In the genomic region with DNA sequence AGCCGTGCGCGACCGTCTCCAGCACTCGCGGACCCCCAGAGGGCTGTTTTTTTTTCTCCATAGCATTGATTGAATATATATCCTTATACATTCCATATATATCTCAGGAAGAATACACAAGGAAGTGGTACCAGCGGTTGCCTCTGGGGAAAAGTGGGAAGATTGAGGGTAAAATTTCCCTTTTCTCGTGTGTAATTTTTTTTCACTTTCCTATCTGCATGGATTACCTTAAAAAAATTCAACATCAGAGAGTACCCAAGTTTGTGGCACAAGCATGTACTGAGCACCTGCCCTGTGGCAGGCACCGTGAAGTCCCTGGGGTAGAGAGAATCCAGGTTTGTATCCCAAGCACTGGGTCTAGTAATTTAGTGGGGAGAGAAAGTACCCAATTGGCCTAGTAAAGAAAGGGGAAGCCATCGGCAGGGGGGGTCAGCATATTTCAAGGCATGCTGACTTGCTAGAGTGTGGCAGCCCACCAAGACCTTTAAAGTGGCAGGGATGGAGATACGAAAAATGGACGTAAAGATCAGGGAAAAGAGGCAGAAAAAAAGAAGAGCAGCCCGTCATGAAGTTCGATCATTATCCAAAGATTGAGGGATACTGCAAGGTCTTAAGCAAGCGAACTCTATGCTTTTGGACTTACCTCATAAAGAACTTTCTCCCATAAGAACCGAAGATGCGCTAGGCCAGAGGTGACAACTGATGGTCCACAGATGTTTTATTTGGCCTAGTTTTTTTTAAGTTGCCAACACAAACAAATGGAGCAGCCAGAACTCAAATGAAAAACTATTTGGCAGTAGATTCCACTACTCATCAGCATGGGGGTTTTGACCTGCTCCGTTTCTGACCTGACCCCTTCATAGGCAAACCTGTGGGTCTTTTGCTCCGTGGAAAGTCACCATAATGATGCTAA, we compare ENCODE assay signal across 8 cellular contexts. TPM values are rescaled to one million over a fixed set of nuclear protein-coding genes. Genes with fewer than 3 reads are reported as not detected.
DNase-seq lines count a peak whose midpoint lies in the region; ATAC-seq and TF ChIP-seq lines count a peak whose summit lies in the region.

No MANE protein-coding gene starts in this region.

- H2AFZ ChIP-seq in hepatocyte, result peak overlapping the region; percentile 63

- CTCF ChIA-PET in activated CD4-positive, alpha-beta memory T cell treated with anti-CD3 and anti-CD28 coated beads for 36 hours (lab: Charles Lee), result interaction anchor here (1.0 to 1.7 kb wide), 3 partner anchors 30 to 37 kb away, joined by 3 to 7 read pairs (median 5); a partner anchor contains a TSS

- H3K27ac ChIP-seq in hepatocyte, result peak overlapping the region; percentile 93
- H3K27ac ChIP-seq in spleen, result peak overlapping the region; percentile 85 to 99 (median 94)

- H3K27ac Mint-ChIP-seq in activated CD4-positive, alpha-beta memory T cell treated with anti-CD3 and anti-CD28 coated beads for 36 hours, result peak overlapping the region; percentile 100

- H3K4me1 ChIP-seq in hepatocyte (ENCODE audit: insufficient read depth) (peaks cover 21% of the 10 kb centered on the region), spleen (peaks cover 12 to 39% (median 33%) of the 10 kb centered on the region in 6 donors)

- intact Hi-C loops in activated CD4-positive, alpha-beta memory T cell treated with anti-CD3 and anti-CD28 coated beads for 36 hours (cut with micrococcal nuclease), result no loop called here
- intact Hi-C loops in spleen (cut with DNase I; ENCODE audit: low total_unique reads), result no loop called here

- no peaks in the 10 kb centered on the region for H3K36me3 ChIP-seq in hepatocyte (replicated peaks; ENCODE audit: insufficient read depth, low read depth)
- peaks cover 0 to 15% (median 0%) of the 10 kb centered on the region in 6 donors for H3K36me3 ChIP-seq in spleen

- H3K27me3 Mint-ChIP-seq in activated CD4-positive, alpha-beta memory T cell treated with anti-CD3 and anti-CD28 coated beads for 36 hours, result peaks cover 2% of the 10 kb centered on the region

- no peaks in the 10 kb centered on the region for H3K9me2 ChIP-seq in hepatocyte (replicated peaks; ENCODE audit: insufficient read depth)

- H3K9me3 ChIP-seq in hepatocyte (ENCODE audit: low read depth), result no peaks in the 10 kb centered on the region
- H3K9me3 ChIP-seq in spleen, result no peaks in the 10 kb centered on the region

- H3K4me3 Mint-ChIP-seq in activated CD4-positive, alpha-beta memory T cell treated with anti-CD3 and anti-CD28 coated beads for 36 hours, result peak overlapping the region; percentile 98

- H3K4me1 Mint-ChIP-seq in activated CD4-positive, alpha-beta memory T cell treated with anti-CD3 and anti-CD28 coated beads for 36 hours (ENCODE audit: low read depth), result peaks cover 26% of the 10 kb centered on the region

- TF ChIP-seq CTCF in hepatocyte (IDR thresholded peaks at IDR 0.05; ENCODE audit: poor library complexity), result no peak
- no peak for TF ChIP-seq CTCF in spleen (IDR thresholded peaks at IDR 0.05 in 8 of 11, conservative IDR thresholded peaks at IDR 0.05 in 3 of 11)

- H3K79me2 ChIP-seq in hepatocyte, result peaks cover 30% of the 10 kb centered on the region

- no peak for TF ChIP-seq POLR2A in spleen (IDR thresholded peaks at IDR 0.05)

- POLR2A ChIA-PET in activated CD4-positive, alpha-beta memory T cell treated with anti-CD3 and anti-CD28 coated beads for 36 hours (lab: Charles Lee), result interaction anchor here (2.3 to 3.7 kb wide), 4 partner anchors 30 to 167 kb away, joined by 11 to 56 read pairs (median 25); a partner anchor contains a TSS

- no peak for ATAC-seq in HG02571 (IDR thresholded peaks at IDR 0.05; ENCODE audit: unreplicated experiment)

- WGBS in hepatocyte (ENCODE audit: low lambda C conversion rate, missing lambda C conversion rate), result 85% methylated on average over 19 of the region's 19 CpGs
- 71 to 85% (median 75%) methylated on average over 19 of the region's 19 CpGs for WGBS in spleen, 5 donors

- H3K27me3 ChIP-seq in hepatocyte (no peaks in the 10 kb centered on the region), spleen (replicated peaks in 1 of 7) (no peaks in the 10 kb centered on the region)

- H3K4me3 ChIP-seq in hepatocyte (peak overlapping the region; percentile 6), spleen (peak overlapping the region; percentile 67 to 92 (median 78))

- no peaks in the 10 kb centered on the region for H3K9me3 Mint-ChIP-seq in activated CD4-positive, alpha-beta memory T cell treated with anti-CD3 and anti-CD28 coated beads for 36 hours

- peaks cover 22% of the 10 kb centered on the region for H3K36me3 Mint-ChIP-seq in activated CD4-positive, alpha-beta memory T cell treated with anti-CD3 and anti-CD28 coated beads for 36 hours

- peak; percentile 43 for DNase-seq in DMS79 treated with DMSO at 0.1 percent for 48 hours (lab: John Stamatoyannopoulos, UW)
- DNase-seq in DMS79 (lab: John Stamatoyannopoulos, UW), result no peak
- DNase-seq in activated CD4-positive, alpha-beta memory T cell treated with anti-CD3 and anti-CD28 coated beads for 36 hours, result no peak
- no peak for DNase-seq in hepatocyte (ENCODE audit: low spot score)
- DNase-seq in spleen, result no peak
- no peak for DNase-seq in CD1c-positive myeloid dendritic cell (ENCODE audit: extremely low spot score)
- DNase-seq in stimulated activated CD4-positive, alpha-beta T cell treated with anti-CD3 and anti-CD28 coated beads, Interleukin-12 subunit alpha, Interleukin-12 subunit beta, amount 100 ng/mL, for 4 hours, result no peak

- H3K4me2 ChIP-seq in hepatocyte, result peak overlapping the region; percentile 79

- peaks cover 28% of the 10 kb centered on the region for H4K20me1 ChIP-seq in hepatocyte (ENCODE audit: insufficient read depth, poor library complexity, severe bottlenecking)

RNA-seq across cellular contexts. Expression of a gene that starts 1.5 kb away (rescaled TPM):
- 100 to 1,000 TPM; 441 to 449 TPM for total RNA-seq in activated CD4-positive, alpha-beta memory T cell treated with anti-CD3 and anti-CD28 coated beads for 36 hours
- total RNA-seq in hepatocyte, result 256 and 282 TPM in 2 replicates
- 371 and 385 TPM in 2 replicates for polyA plus RNA-seq in hepatocyte
- 100 to 1,000 TPM; 101 to 193 (median 152) TPM for total RNA-seq in spleen
- polyA plus RNA-seq in spleen, result 100 to 1,000 TPM; 248 to 276 (median 250) TPM

RNA-seq across cellular contexts. Expression of a gene that starts 36.9 kb away (rescaled TPM):
- 10 to 100 TPM; 28.7 to 29.4 TPM for total RNA-seq in activated CD4-positive, alpha-beta memory T cell treated with anti-CD3 and anti-CD28 coated beads for 36 hours
- total RNA-seq in hepatocyte, result 45.7 and 48.3 TPM in 2 replicates
- polyA plus RNA-seq in hepatocyte, result 17.4 and 24.0 TPM in 2 replicates
- total RNA-seq in spleen, result 10 to 100 TPM; 46.5 to 98.0 (median 60.5) TPM
- 10 to 100 TPM in 1 of 3 donors, 1 to 10 TPM in 2; 7.2 to 10.7 (median 9.1) TPM for polyA plus RNA-seq in spleen
